Comparison of ENCODE assay signal across 8 cellular contexts in genomic region chr2:196926562-196927317, GRCh38. TPM values are rescaled to one million over a fixed set of nuclear protein-coding genes. Genes with fewer than 3 reads are reported as not detected.
DNase-seq lines count a peak whose midpoint lies in the region; ATAC-seq and TF ChIP-seq lines count a peak whose summit lies in the region.

PGAP1 (minus strand) TSS chr2:196926707; CDS start chr2:196926616, 91 bp downstream.

- TF ChIP-seq CTCF in choroid plexus epithelial cell (conservative IDR thresholded peaks at IDR 0.05; ENCODE audit: low read depth, low read length), result no peak

- DNase-seq in Ammon's horn (ENCODE audit: low spot score) (peak; percentile 90), NCI-H460 (ENCODE audit: extremely low read depth, low read depth) (peak; percentile 92), choroid plexus epithelial cell (ENCODE audit: low read depth) (peak; percentile 92), kidney tubule cell (ENCODE audit: low spot score) (peak; percentile 92)
- DNase-seq in activated CD4-positive, alpha-beta T cell treated with anti-CD3 and anti-CD28 coated beads for 24 hours (ENCODE audit: low read depth in 2 of 2), result peak; percentile 69 to 76
- peak; percentile 61 to 81 (median 70) for DNase-seq in stimulated activated CD4-positive, alpha-beta T cell treated with anti-CD3 and anti-CD28 coated beads, Interleukin-1b, Interleukin-23, amount 100 ng/mL, for 24 hours (ENCODE audit: low read depth in 4 of 4, low spot score in 1 of 4)

- peak; percentile 91 for ATAC-seq in HG03432 (IDR thresholded peaks at IDR 0.05; ENCODE audit: unreplicated experiment)

- H3K4me3 ChIP-seq in choroid plexus epithelial cell (ENCODE audit: low read depth, low read length), result peak within 1 kb of the TSS; percentile 86

- peak; percentile 88 for TF ChIP-seq POLR2A in GM19193 (IDR thresholded peaks at IDR 0.05; ENCODE audit: extremely low read depth, insufficient read depth, insufficient read length)

RNA-seq across cellular contexts. Expression of gene PGAP1, which starts in this region (rescaled TPM):
- 11.1 and 13.9 TPM in 2 replicates for total RNA-seq in NCI-H460 (2014; rRNA removed; shearing (Covaris generic))
- polyA plus RNA-seq in NCI-H460 (2014; cell fraction: nucleus; rRNA removed), result 11.6 and 20.8 TPM in 2 replicates

Comparison
In these comparisons a context has a peak if more than half of its experiments do, and no peak if none do; other contexts are left out.
1. Peak in every context shown above with its lines: DNase-seq, ATAC-seq and H3K4me3 ChIP-seq.